ENCODE assay signal across 15 cellular contexts in the genomic region with DNA sequence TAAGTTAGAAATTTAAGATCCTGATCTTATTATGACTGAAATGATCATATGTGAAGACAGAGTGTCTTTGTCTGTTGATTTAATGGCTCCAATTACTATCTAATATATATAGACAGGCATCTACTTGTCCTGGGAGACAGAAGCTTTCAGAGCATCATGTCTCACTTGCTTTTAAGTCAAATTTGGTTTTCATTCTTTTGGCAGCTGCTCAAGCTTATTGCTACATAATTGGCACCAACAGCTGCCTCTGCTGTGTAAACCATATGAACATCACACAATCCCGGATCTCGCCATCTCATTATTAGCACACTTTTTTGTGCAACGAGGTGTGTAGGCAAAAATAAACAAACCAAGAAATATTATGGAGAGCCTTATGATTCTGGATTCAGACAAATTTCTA.
DNase-seq lines count a peak whose midpoint lies in the region; ATAC-seq and TF ChIP-seq lines count a peak whose summit lies in the region.
"Had no signal": no experiment of that assay in that cellular context is flagged by ENCODE, and none has a peak within 500 bp of the region (broad histone marks: within the 10 kb centered on the region; RNA-seq: fewer than 3 reads in every experiment).

No MANE protein-coding gene starts in this region.

- no peak overlapping the region for H3K27ac ChIP-seq in adrenal gland

- no peaks in the 10 kb centered on the region for H3K9me3 ChIP-seq in adrenal gland (replicated peaks in 1 of 3)
- H3K9me3 ChIP-seq in T-helper 17 cell (ENCODE audit: control insufficient read depth, low read length, poor library complexity, severe bottlenecking): no peaks in the 10 kb centered on the region

- H3K36me3 ChIP-seq in adrenal gland (replicated peaks in 1 of 2): no peaks in the 10 kb centered on the region

- H3K9me3 Mint-ChIP-seq in activated CD4-positive, alpha-beta memory T cell treated with anti-CD3 and anti-CD28 coated beads, Interleukin-2, amount 10 ng/mL, durations not matched to agents 7 days and 5 days: peaks cover 5% of the 10 kb centered on the region

- DNase-seq in COR-L47 (lab: John Stamatoyannopoulos, UW): peak; percentile 94
- DNase-seq in NCI-H1436 treated with DMSO at 0.1 percent for 48 hours (lab: John Stamatoyannopoulos, UW): peak; percentile 100
- peak; percentile 77 for DNase-seq in NCI-H510A treated with DMSO at 0.1 percent for 48 hours (lab: John Stamatoyannopoulos, UW)
- peak; percentile 83 for DNase-seq in fibroblast of peridontal ligament (ENCODE audit: extremely low read depth)
- no peak for DNase-seq in HEK293T (ENCODE audit: extremely low spot score)
- no peak for DNase-seq in adrenal gland
- no peak for DNase-seq in T-helper 17 cell
- DNase-seq in activated CD4-positive, alpha-beta memory T cell treated with anti-CD3 and anti-CD28 coated beads, Interleukin-2, amount 10 ng/mL, durations not matched to agents 7 days and 5 days: no peak
- DNase-seq: activated CD4-positive, alpha-beta T cell treated with anti-CD3 and anti-CD28 coated beads for 4 hours; mesenchymal stem cell; stimulated activated CD4-positive, alpha-beta T cell treated with anti-CD3 and anti-CD28 coated beads, Interleukin-2, amount 100 ng/mL, for 24 hours; T-cell had no signal

- no peaks in the 10 kb centered on the region for H3K27me3 Mint-ChIP-seq in T-helper 17 cell
- H3K27me3 Mint-ChIP-seq in activated CD4-positive, alpha-beta memory T cell treated with anti-CD3 and anti-CD28 coated beads, Interleukin-2, amount 10 ng/mL, durations not matched to agents 7 days and 5 days: no peaks in the 10 kb centered on the region
- H3K27me3 Mint-ChIP-seq: brain; IgD-negative memory B cell; stimulated activated memory B cell treated with anti-CD40 and anti-IgM and Interleukin-4, amounts not matched to agents 10 μg/mL and 1 μg/mL and 100 μg/mL, for 72 hours; T-cell had no signal

- CTCF ChIA-PET in HEK293T (lab: Yijun Ruan, JAX): no interaction called here
- CTCF ChIA-PET in activated CD4-positive, alpha-beta memory T cell treated with anti-CD3 and anti-CD28 coated beads, Interleukin-2, amount 10 ng/mL, durations not matched to agents 7 days and 5 days (lab: Charles Lee): no interaction called here

- no peak overlapping the region for H3K4me3 Mint-ChIP-seq in T-helper 17 cell
- H3K4me3 Mint-ChIP-seq in activated CD4-positive, alpha-beta memory T cell treated with anti-CD3 and anti-CD28 coated beads, Interleukin-2, amount 10 ng/mL, durations not matched to agents 7 days and 5 days: no peak overlapping the region
- H3K4me3 Mint-ChIP-seq: brain; IgD-negative memory B cell; stimulated activated memory B cell treated with anti-CD40 and anti-IgM and Interleukin-4, amounts not matched to agents 10 μg/mL and 1 μg/mL and 100 μg/mL, for 72 hours; T-cell had no signal

- intact Hi-C loops in adrenal gland (cut with DNase I): no loop called here

- no peaks in the 10 kb centered on the region for H3K36me3 Mint-ChIP-seq in T-helper 17 cell (ENCODE audit: low read depth)
- H3K36me3 Mint-ChIP-seq in activated CD4-positive, alpha-beta memory T cell treated with anti-CD3 and anti-CD28 coated beads, Interleukin-2, amount 10 ng/mL, durations not matched to agents 7 days and 5 days (ENCODE audit: low read depth): no peaks in the 10 kb centered on the region
- H3K36me3 Mint-ChIP-seq: brain; IgD-negative memory B cell; stimulated activated memory B cell treated with anti-CD40 and anti-IgM and Interleukin-4, amounts not matched to agents 10 μg/mL and 1 μg/mL and 100 μg/mL, for 72 hours; T-cell had no signal

- no peak for TF ChIP-seq CTCF in adrenal gland (IDR thresholded peaks at IDR 0.05)

- no peak overlapping the region for H3K27ac Mint-ChIP-seq in T-helper 17 cell
- no peak overlapping the region for H3K27ac Mint-ChIP-seq in activated CD4-positive, alpha-beta memory T cell treated with anti-CD3 and anti-CD28 coated beads, Interleukin-2, amount 10 ng/mL, durations not matched to agents 7 days and 5 days
- H3K27ac Mint-ChIP-seq: IgD-negative memory B cell; stimulated activated memory B cell treated with anti-CD40 and anti-IgM and Interleukin-4, amounts not matched to agents 10 μg/mL and 1 μg/mL and 100 μg/mL, for 72 hours; T-cell had no signal

- no peaks in the 10 kb centered on the region for H3K27me3 ChIP-seq in adrenal gland

- 69 to 80% (median 80%) methylated on average over 3 of the region's 3 CpGs for WGBS in adrenal gland, 4 donors

- no peak for TF ChIP-seq POLR2A in adrenal gland (IDR thresholded peaks at IDR 0.05)

- H3K4me1 Mint-ChIP-seq in T-helper 17 cell: no peaks in the 10 kb centered on the region
- H3K4me1 Mint-ChIP-seq in activated CD4-positive, alpha-beta memory T cell treated with anti-CD3 and anti-CD28 coated beads, Interleukin-2, amount 10 ng/mL, durations not matched to agents 7 days and 5 days: no peaks in the 10 kb centered on the region
- H3K4me1 Mint-ChIP-seq: IgD-negative memory B cell; stimulated activated memory B cell treated with anti-CD40 and anti-IgM and Interleukin-4, amounts not matched to agents 10 μg/mL and 1 μg/mL and 100 μg/mL, for 72 hours; T-cell had no signal

- POLR2A ChIA-PET in HEK293T (lab: Yijun Ruan, JAX): no interaction called here
- POLR2A ChIA-PET in activated CD4-positive, alpha-beta memory T cell treated with anti-CD3 and anti-CD28 coated beads, Interleukin-2, amount 10 ng/mL, durations not matched to agents 7 days and 5 days (lab: Charles Lee): no interaction called here

- ATAC-seq in T-helper 17 cell: no peak
- ATAC-seq: stimulated activated memory B cell treated with anti-CD40 and anti-IgM and Interleukin-4, amounts not matched to agents 10 μg/mL and 1 μg/mL and 100 μg/mL, for 72 hours; T-cell had no signal

- H3K4me1 ChIP-seq in adrenal gland (replicated peaks in 1 of 2): no peaks in the 10 kb centered on the region

- H3K4me3 ChIP-seq in adrenal gland: no peak overlapping the region

TF ChIP-seq in HEK293T, 16 proteins besides CTCF, POLR2A, EP300 and RAD21:
- TF ChIP-seq CTBP1 (IDR thresholded peaks at IDR 0.05; ENCODE audit: borderline replicate concordance): no peak
- TF ChIP-seq SP1 (IDR thresholded peaks at IDR 0.05): no peak
- TF ChIP-seq L3MBTL2 (conservative IDR thresholded peaks at IDR 0.05): no peak

Comparison
In these comparisons a context has a peak if more than half of its experiments do, and no peak if none do; other contexts are left out.
1. DNase-seq: peak in COR-L47 (single experiment), NCI-H1436 treated with DMSO at 0.1 percent for 48 hours (single experiment), NCI-H510A treated with DMSO at 0.1 percent for 48 hours (single experiment) and fibroblast of peridontal ligament (single experiment); none in HEK293T (single experiment), adrenal gland (0 of 7), T-helper 17 cell (0 of 3) and activated CD4-positive, alpha-beta memory T cell treated with anti-CD3 and anti-CD28 coated beads, Interleukin-2, amount 10 ng/mL, durations not matched to agents 7 days and 5 days (single experiment).